8 cellular contexts compared by ENCODE assay signal in the genomic region with DNA sequence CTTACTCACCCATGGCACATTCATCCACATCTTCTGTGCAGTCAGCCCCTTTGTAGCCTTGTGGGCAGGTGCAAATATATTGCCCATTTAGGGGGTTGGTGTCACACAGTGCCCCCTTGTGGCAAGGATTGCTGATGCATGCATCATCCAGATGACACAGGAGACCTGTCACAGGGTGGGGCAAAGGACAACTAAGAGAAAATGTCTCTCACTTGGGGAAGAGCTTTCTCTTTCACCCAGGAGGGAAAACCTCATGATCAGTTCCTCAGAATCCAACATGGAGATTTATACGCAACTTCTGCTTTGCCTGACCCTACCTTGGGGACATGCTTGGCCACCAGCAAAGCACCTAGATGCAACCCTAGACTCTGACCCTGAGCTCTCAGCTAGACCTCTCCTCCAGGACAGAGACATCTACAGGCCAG.
A peak's percentile ranks its signal among the peaks of the same experiment; 100 is the strongest.
DNase-seq lines count a peak whose midpoint lies in the region; ATAC-seq and TF ChIP-seq lines count a peak whose summit lies in the region.

No MANE protein-coding gene starts in this region.

- no peak overlapping the region for H3K4me3 ChIP-seq in NT2/D1 (ENCODE audit: insufficient read length, low read depth)

- H3K9ac ChIP-seq in NT2/D1 (ENCODE audit: insufficient read length, low read depth) = no peak overlapping the region

- H3K36me3 Mint-ChIP-seq in osteocyte (ENCODE audit: unreplicated experiment) = peaks cover 55% of the 10 kb centered on the region

- no peaks in the 10 kb centered on the region for H3K9me3 Mint-ChIP-seq in osteocyte (ENCODE audit: unreplicated experiment)

- peak; percentile 62 for DNase-seq in NCI-H748 (lab: John Stamatoyannopoulos, UW; ENCODE audit: unreplicated experiment)
- DNase-seq in NCI-H748 treated with DMSO at 0.1 percent for 48 hours (lab: John Stamatoyannopoulos, UW) = no peak
- peak; percentile 63 for DNase-seq in NT2/D1 (ENCODE audit: low read depth, low spot score)
- DNase-seq in activated CD8-positive, alpha-beta memory T cell treated with anti-CD3 and anti-CD28 coated beads, Interleukin-2, amount 50 U/mL, for 4 hours = peak; percentile 81
- DNase-seq in fibroblast of gingiva (ENCODE audit: low read depth) = peak; percentile 26
- no peak for DNase-seq in osteocyte (ENCODE audit: extremely low spot score, unreplicated experiment)
- DNase-seq in ureter (ENCODE audit: low spot score) = peak; percentile 64

- H3K4me1 Mint-ChIP-seq in osteocyte (ENCODE audit: unreplicated experiment) = peaks cover 59% of the 10 kb centered on the region

- no peaks in the 10 kb centered on the region for H3K4me1 ChIP-seq in NT2/D1 (ENCODE audit: insufficient read depth, insufficient read length)

- H3K27ac Mint-ChIP-seq in osteocyte (ENCODE audit: unreplicated experiment) = peak overlapping the region; percentile 44

- H3K4me3 Mint-ChIP-seq in osteocyte (ENCODE audit: unreplicated experiment) = no peak overlapping the region

- H3K27me3 Mint-ChIP-seq in osteocyte (ENCODE audit: unreplicated experiment) = no peaks in the 10 kb centered on the region

- peak; percentile 66 for TF ChIP-seq CTCF in osteocyte (IDR thresholded peaks at IDR 0.05)

- peaks cover 84% of the 10 kb centered on the region for H3K36me3 ChIP-seq in NT2/D1 (ENCODE audit: insufficient read depth, insufficient read length, low read length)

- ATAC-seq in HG02798 (IDR thresholded peaks at IDR 0.05; ENCODE audit: poor library complexity, unreplicated experiment) = peak; percentile 84

- H3K27me3 ChIP-seq in NT2/D1 (ENCODE audit: insufficient read depth, insufficient read length) = no peaks in the 10 kb centered on the region

- H3K9me3 ChIP-seq in NT2/D1 (ENCODE audit: insufficient read depth, low read length) = no peaks in the 10 kb centered on the region

Comparison
In these comparisons a context has a peak if more than half of its experiments do, and no peak if none do; other contexts are left out.
1. DNase-seq: peak in NCI-H748 (single experiment), NT2/D1 (single experiment), activated CD8-positive, alpha-beta memory T cell treated with anti-CD3 and anti-CD28 coated beads, Interleukin-2, amount 50 U/mL, for 4 hours (single experiment), fibroblast of gingiva (single experiment) and ureter (single experiment); none in NCI-H748 treated with DMSO at 0.1 percent for 48 hours (single experiment) and osteocyte (single experiment).